ENCODE assay signal across 2 cellular contexts in genomic region chr17:57868775-57869598, GRCh38.
TF ChIP-seq lines count a peak whose summit lies in the region.

No MANE protein-coding gene starts in this region.

TF ChIP-seq in IMR-90, 13 proteins besides CTCF, POLR2A, EP300 and RAD21 (continued from another document):
- TF ChIP-seq ELK1 (IDR thresholded peaks at IDR 0.05; ENCODE audit: borderline replicate concordance, low read depth, low read length) (no peak), MAZ (IDR thresholded peaks at IDR 0.05; ENCODE audit: borderline replicate concordance, low read depth, low read length) (no peak), BHLHE40 (IDR thresholded peaks at IDR 0.05; ENCODE audit: low read depth, low read length) (no peak), SMC3 (IDR thresholded peaks at IDR 0.05; ENCODE audit: low read depth, low read length) (no peak), MAFK (IDR thresholded peaks at IDR 0.05; ENCODE audit: low read depth, low read length) (no peak), MXI1 (IDR thresholded peaks at IDR 0.05; ENCODE audit: borderline replicate concordance, low read depth, low read length) (no peak), RCOR1 (IDR thresholded peaks at IDR 0.05; ENCODE audit: insufficient replicate concordance, low read length) (no peak)
TF ChIP-seq in IMR-90: peak in this region for 0.

TF ChIP-seq in WTC11, 78 proteins besides CTCF, POLR2A, EP300 and RAD21 (continued from another document):
- no peak for TF ChIP-seq USF2 (CRISPR knock-in tag; IDR thresholded peaks at IDR 0.05)
- no peak for TF ChIP-seq CDX4 (CRISPR knock-in tag; IDR thresholded peaks at IDR 0.05; ENCODE audit: borderline replicate concordance)
- TF ChIP-seq FOXK1 (CRISPR knock-in tag; IDR thresholded peaks at IDR 0.05): no peak
- TF ChIP-seq ATF3 (CRISPR knock-in tag; conservative IDR thresholded peaks at IDR 0.05): no peak
